Comparison of ENCODE assay signal across 8 cellular contexts in genomic region chr12:68040450-68041075, GRCh38. TPM values are rescaled to one million over a fixed set of nuclear protein-coding genes. Genes with fewer than 3 reads are reported as not detected.
A peak's percentile ranks its signal among the peaks of the same experiment; 100 is the strongest.
DNase-seq lines count a peak whose midpoint lies in the region; ATAC-seq and TF ChIP-seq lines count a peak whose summit lies in the region.

No MANE protein-coding gene starts in this region.

- H3K36me3 ChIP-seq in HAP-1 (replicated peaks) (no peaks in the 10 kb centered on the region), heart right ventricle (no peaks in the 10 kb centered on the region)

- H3K27me3 ChIP-seq in HAP-1 (ENCODE audit: low read depth), result no peaks in the 10 kb centered on the region
- no peaks in the 10 kb centered on the region for H3K27me3 ChIP-seq in heart right ventricle

- peak; percentile 61 to 89 (median 86) for TF ChIP-seq CTCF in heart right ventricle (IDR thresholded peaks at IDR 0.05)

- DNase-seq in DMS153 treated with DMSO at 0.1 percent for 48 hours (lab: John Stamatoyannopoulos, UW; ENCODE audit: unreplicated experiment), result peak; percentile 64
- DNase-seq in HAP-1 (ENCODE audit: low spot score in 2 of 2), result peak; percentile 29 to 72
- peak; percentile 71 for DNase-seq in NCI-H128 (lab: John Stamatoyannopoulos, UW; ENCODE audit: unreplicated experiment)
- peak; percentile 71 for DNase-seq in SW480 (ENCODE audit: low spot score)
- peak; percentile 43 for DNase-seq in activated naive CD8-positive, alpha-beta T cell treated with anti-CD3 and anti-CD28 coated beads, Interleukin-2, amount 50 U/mL, for 16 hours (ENCODE audit: low read depth, low spot score)
- peak in 1 of 2 donors; percentile 47 for DNase-seq in heart right ventricle
- DNase-seq in retina, result peak; percentile 72

- H3K9me3 ChIP-seq in HAP-1, result no peaks in the 10 kb centered on the region
- H3K9me3 ChIP-seq in heart right ventricle, result peaks cover 0 to under 1% (median 0%) of the 10 kb centered on the region in 11 donors

- H3K27ac ChIP-seq in heart right ventricle, result no peak overlapping the region

- peak in 5 of 8 donors; percentile 58 to 89 (median 73) for ATAC-seq in heart right ventricle
- no peak for ATAC-seq in GM18519 (IDR thresholded peaks at IDR 0.05; ENCODE audit: low FRiP score, unreplicated experiment)

- H3K4me1 ChIP-seq in HAP-1, result no peaks in the 10 kb centered on the region
- no peaks in the 10 kb centered on the region for H3K4me1 ChIP-seq in heart right ventricle

- 29 to 30% methylated on average over 6 of the region's 6 CpGs for WGBS in heart right ventricle, 2 donors

- no peak overlapping the region for H3K4me3 ChIP-seq in HAP-1
- no peak overlapping the region for H3K4me3 ChIP-seq in heart right ventricle

- in situ Hi-C loops in HAP-1 (cut with MboI; ENCODE audit: low sequenced_read_pairs), result loop anchor here (25.0 kb wide), 2 partner anchors 272 to 647 kb away; partner anchors contain the start of gene NUP107

- intact Hi-C loops in heart right ventricle (cut with DNase I), result loop anchor here in 7 of 10 donors (5.0 to 10.0 kb wide), 5 partner anchors 184 to 277 kb away; partner anchors contain the start of gene IL26 (in 1 of the 7)

RNA-seq across cellular contexts. Expression of gene IFNG-AS1, which starts 51.3 kb away (rescaled TPM):
- total RNA-seq in heart right ventricle, result 1 to 10 TPM in 2 of 10 donors, under 1 TPM in 5, not detected in 3; 0.13 to 1.7 (median 0.46) TPM
- under 1 TPM in 1 of 2 donors, not detected in 1; 0.37 TPM for polyA plus RNA-seq in heart right ventricle
